In genomic region chr1:115308969-115309368, GRCh38 we compare ENCODE assay signal across 21 cellular contexts. TPM values are rescaled to one million over a fixed set of nuclear protein-coding genes. Genes with fewer than 3 reads are reported as not detected.
DNase-seq lines count a peak whose midpoint lies in the region; ATAC-seq, FAIRE-seq and TF ChIP-seq lines count a peak whose summit lies in the region.
"Had no signal": no experiment of that assay in that cellular context is flagged by ENCODE, and none has a peak within 500 bp of the region (broad histone marks: within the 10 kb centered on the region; RNA-seq: fewer than 3 reads in every experiment).

No MANE protein-coding gene starts in this region.

- H4K12ac ChIP-seq in trophoblast cell (ENCODE audit: low read depth, low read length) = no peak overlapping the region

- H3K9me3 ChIP-seq in trophoblast cell (ENCODE audit: insufficient read depth, low read depth, low read length) = no peaks in the 10 kb centered on the region

- H3K27me3 ChIP-seq in bronchial epithelial cell (ENCODE audit: control insufficient read depth, insufficient read depth, low read length) = no peaks in the 10 kb centered on the region
- no peaks in the 10 kb centered on the region for H3K27me3 ChIP-seq in foreskin keratinocyte
- H3K27me3 ChIP-seq in trophoblast cell (ENCODE audit: insufficient read depth, low read length) = no peaks in the 10 kb centered on the region

- H3K4me3 ChIP-seq in bronchial epithelial cell (ENCODE audit: low read depth, low read length) = no peak overlapping the region
- H3K4me3 ChIP-seq in trophoblast cell (ENCODE audit: low read depth, low read length) = no peak overlapping the region
- H3K4me3 ChIP-seq: GM23338 had no signal

- no peak overlapping the region for H3K18ac ChIP-seq in trophoblast cell (ENCODE audit: low read length)

- ATAC-seq in foreskin keratinocyte = peak; percentile 88
- ATAC-seq in HG03039 (IDR thresholded peaks at IDR 0.05; ENCODE audit: unreplicated experiment) = no peak
- no peak for ATAC-seq in activated CD8-positive, alpha-beta T cell treated with anti-CD3 and anti-CD28 coated beads for 36 hours
- ATAC-seq in activated T-cell treated with anti-CD3 and anti-CD28 coated beads, Interleukin-2, amount 50 U/mL, for 4 hours = no peak
- ATAC-seq: GM23338, HCT116 had no signal

- no peak overlapping the region for H2AK5ac ChIP-seq in trophoblast cell (ENCODE audit: low read length)

- no peak overlapping the region for H3K9ac ChIP-seq in trophoblast cell (ENCODE audit: low read length)

- no peak overlapping the region for H3K4ac ChIP-seq in trophoblast cell (ENCODE audit: low read depth, low read length)

- H3K4me3 Mint-ChIP-seq in activated CD8-positive, alpha-beta T cell treated with anti-CD3 and anti-CD28 coated beads for 36 hours = no peak overlapping the region
- H3K4me3 Mint-ChIP-seq in activated T-cell treated with anti-CD3 and anti-CD28 coated beads, Interleukin-2, amount 50 U/mL, for 4 hours = no peak overlapping the region
- H3K4me3 Mint-ChIP-seq: CD4-positive, alpha-beta memory T cell; GM23338; H9 had no signal

- H2AFZ ChIP-seq in trophoblast cell (ENCODE audit: insufficient read depth, low read length, poor library complexity) = no peak overlapping the region
- H2AFZ ChIP-seq: GM23338 had no signal

- TF ChIP-seq CTCF in RWPE1 (conservative IDR thresholded peaks at IDR 0.05; ENCODE audit: low read depth) (no peak), bronchial epithelial cell (IDR thresholded peaks at IDR 0.05; ENCODE audit: insufficient read depth, low read length, severe bottlenecking) (no peak), foreskin keratinocyte (conservative IDR thresholded peaks at IDR 0.05) (no peak)
- no peak for TF ChIP-seq CTCF in activated CD8-positive, alpha-beta T cell treated with anti-CD3 and anti-CD28 coated beads for 36 hours (IDR thresholded peaks at IDR 0.05)

- H3K27ac ChIP-seq in RWPE1 (no peak overlapping the region), foreskin keratinocyte (no peak overlapping the region), trophoblast cell (ENCODE audit: low read depth, low read length) (no peak overlapping the region)

- H3K36me3 Mint-ChIP-seq in activated CD8-positive, alpha-beta T cell treated with anti-CD3 and anti-CD28 coated beads for 36 hours (ENCODE audit: low read depth) = no peaks in the 10 kb centered on the region
- H3K36me3 Mint-ChIP-seq in activated T-cell treated with anti-CD3 and anti-CD28 coated beads, Interleukin-2, amount 50 U/mL, for 4 hours (ENCODE audit: insufficient read depth) = no peaks in the 10 kb centered on the region
- H3K36me3 Mint-ChIP-seq: CD4-positive, alpha-beta memory T cell had no signal

- FAIRE-seq in bronchial epithelial cell (lab: Jason Lieb, UNC) = no peak
- FAIRE-seq: GM12891, GM18507 had no signal

- no peak overlapping the region for H4K91ac ChIP-seq in trophoblast cell (ENCODE audit: low read depth, low read length)

- no peaks in the 10 kb centered on the region for H3K4me1 Mint-ChIP-seq in activated CD8-positive, alpha-beta T cell treated with anti-CD3 and anti-CD28 coated beads for 36 hours (ENCODE audit: low read depth)
- no peaks in the 10 kb centered on the region for H3K4me1 Mint-ChIP-seq in activated T-cell treated with anti-CD3 and anti-CD28 coated beads, Interleukin-2, amount 50 U/mL, for 4 hours (ENCODE audit: low read depth)
- H3K4me1 Mint-ChIP-seq: CD4-positive, alpha-beta memory T cell; H9 had no signal

- no peaks in the 10 kb centered on the region for H3K79me1 ChIP-seq in trophoblast cell (ENCODE audit: low read length)

- H2BK5ac ChIP-seq in trophoblast cell (ENCODE audit: low read depth, low read length, poor library complexity) = no peak overlapping the region

- no peak overlapping the region for H3K27ac Mint-ChIP-seq in activated CD8-positive, alpha-beta T cell treated with anti-CD3 and anti-CD28 coated beads for 36 hours
- H3K27ac Mint-ChIP-seq: CD4-positive, alpha-beta memory T cell; GM23338; H9 had no signal

- no peak overlapping the region for H2BK120ac ChIP-seq in trophoblast cell (ENCODE audit: insufficient read depth, low read length, poor library complexity)

- no peaks in the 10 kb centered on the region for H3K79me2 ChIP-seq in trophoblast cell (ENCODE audit: control insufficient read depth, insufficient read depth, low read length, poor library complexity)

- peaks cover 3% of the 10 kb centered on the region for H3K27me3 Mint-ChIP-seq in activated CD8-positive, alpha-beta T cell treated with anti-CD3 and anti-CD28 coated beads for 36 hours
- H3K27me3 Mint-ChIP-seq in activated T-cell treated with anti-CD3 and anti-CD28 coated beads, Interleukin-2, amount 50 U/mL, for 4 hours (ENCODE audit: low read depth) = peaks cover 3% of the 10 kb centered on the region

- H3K4me2 ChIP-seq in trophoblast cell (ENCODE audit: low read length) = no peak overlapping the region
- H3K4me2 ChIP-seq: GM23338 had no signal

- POLR2A ChIA-PET in RWPE1 (lab: Yijun Ruan, JAX; ENCODE audit: low non-redundant PET) = no interaction called here
- POLR2A ChIA-PET in activated CD8-positive, alpha-beta T cell treated with anti-CD3 and anti-CD28 coated beads for 36 hours (lab: Charles Lee) = no interaction called here

- DNase-seq in RWPE1 (ENCODE audit: low spot score) = peak; percentile 42
- peak; percentile 87 for DNase-seq in bronchial epithelial cell (ENCODE audit: low read depth)
- peak; percentile 76 to 89 for DNase-seq in foreskin keratinocyte
- peak; percentile 21 to 56 for DNase-seq in trophoblast cell
- DNase-seq in activated CD8-positive, alpha-beta T cell treated with anti-CD3 and anti-CD28 coated beads for 36 hours = no peak
- DNase-seq in activated T-cell treated with anti-CD3 and anti-CD28 coated beads, Interleukin-2, amount 50 U/mL, for 4 hours = no peak
- DNase-seq: C1 segment of cervical spinal cord; Calu3; CD4-positive, alpha-beta memory T cell; COR-L47; DMS53; DMS79 treated with DMSO at 0.1 percent for 48 hours; GF-D8; H9 had no signal

- CTCF ChIA-PET in RWPE1 (lab: Yijun Ruan, JAX) = interaction anchor here (0.5 to 0.6 kb wide), 3 partner anchors 52 to 638 kb away, joined by 3 to 6 read pairs (median 5); no protein-coding TSS in a partner anchor
- CTCF ChIA-PET in activated CD8-positive, alpha-beta T cell treated with anti-CD3 and anti-CD28 coated beads for 36 hours (lab: Charles Lee) = no interaction called here

- H3K9me3 Mint-ChIP-seq in activated CD8-positive, alpha-beta T cell treated with anti-CD3 and anti-CD28 coated beads for 36 hours = no peaks in the 10 kb centered on the region
- H3K9me3 Mint-ChIP-seq in activated T-cell treated with anti-CD3 and anti-CD28 coated beads, Interleukin-2, amount 50 U/mL, for 4 hours = no peaks in the 10 kb centered on the region
- H3K9me3 Mint-ChIP-seq: CD4-positive, alpha-beta memory T cell; GM23338; H9 had no signal

- H3K14ac ChIP-seq in trophoblast cell (ENCODE audit: low read length) = no peak overlapping the region

- H4K8ac ChIP-seq in trophoblast cell (ENCODE audit: low read depth, low read length) = no peak overlapping the region

- intact Hi-C loops in activated CD8-positive, alpha-beta T cell treated with anti-CD3 and anti-CD28 coated beads for 36 hours (cut with micrococcal nuclease) = no loop called here

- H2BK12ac ChIP-seq in trophoblast cell (ENCODE audit: low read length) = no peak overlapping the region

- no CpG with 5 or more reads among the region's 1 CpG for WGBS in trophoblast cell (ENCODE audit: extremely low coverage, insufficient coverage, insufficient read length)

- H3K23ac ChIP-seq in trophoblast cell (ENCODE audit: low read length) = no peak overlapping the region

- H3K4me1 ChIP-seq in foreskin keratinocyte (peaks cover 8% of the 10 kb centered on the region), trophoblast cell (ENCODE audit: control insufficient read depth in 1 of 2, insufficient read depth in 2 of 2, low read length in 2 of 2) (no peaks in the 10 kb centered on the region)

- no peaks in the 10 kb centered on the region for H3K36me3 ChIP-seq in bronchial epithelial cell (ENCODE audit: control insufficient read depth, insufficient read depth, low read length)
- H3K36me3 ChIP-seq in trophoblast cell (ENCODE audit: control insufficient read depth in 1 of 2, insufficient read depth in 2 of 2, low read length in 2 of 2) = no peaks in the 10 kb centered on the region

RNA-seq across cellular contexts. Expression of gene NGF, which starts 29.1 kb away (rescaled TPM):
- total RNA-seq in bronchial epithelial cell (1.1 and 6.1 TPM in 2 replicates), foreskin keratinocyte (0.20 and 2.2 TPM in 2 replicates)
- 0.19 and 2.4 TPM in 2 replicates for polyA plus RNA-seq in foreskin keratinocyte
- 3.6 and 4.0 TPM in 2 replicates for polyA plus RNA-seq in trophoblast cell (2013)
- not detected for total RNA-seq in activated CD8-positive, alpha-beta T cell treated with anti-CD3 and anti-CD28 coated beads for 36 hours
- not detected for total RNA-seq in activated T-cell treated with anti-CD3 and anti-CD28 coated beads, Interleukin-2, amount 50 U/mL, for 4 hours
- total RNA-seq: Calu3; CD4-positive, alpha-beta memory T cell; G401; H4 had no signal
- polyA plus RNA-seq: CD4-positive, alpha-beta memory T cell had no signal

Comparison
In these comparisons a context has a peak if more than half of its experiments do, and no peak if none do; other contexts are left out.
1. DNase-seq: peak in RWPE1 (single experiment), bronchial epithelial cell (single experiment), foreskin keratinocyte (2 of 2) and trophoblast cell (2 of 2); none in activated CD8-positive, alpha-beta T cell treated with anti-CD3 and anti-CD28 coated beads for 36 hours (single experiment) and activated T-cell treated with anti-CD3 and anti-CD28 coated beads, Interleukin-2, amount 50 U/mL, for 4 hours (single experiment).